In genomic region chr17:82661717-82662683, GRCh38 we compare ENCODE assay signal across 21 cellular contexts. TPM values are rescaled to one million over a fixed set of nuclear protein-coding genes. Genes with fewer than 3 reads are reported as not detected.
DNase-seq lines count a peak whose midpoint lies in the region; ATAC-seq and TF ChIP-seq lines count a peak whose summit lies in the region.
"Had no signal": no experiment of that assay in that cellular context is flagged by ENCODE, and none has a peak within 500 bp of the region (broad histone marks: within the 10 kb centered on the region; RNA-seq: fewer than 3 reads in every experiment).

No MANE protein-coding gene starts in this region.

- H4K91ac ChIP-seq in H9 (ENCODE audit: insufficient read length, low read depth, low read length) = no peak overlapping the region

- no peak overlapping the region for H3K4ac ChIP-seq in H9 (ENCODE audit: low read depth, low read length)

- WGBS in H9 (ENCODE audit: extremely low coverage, insufficient read length, low lambda C conversion rate) = no CpG with 5 or more reads among the region's 31 CpGs
- whole genome bisulfite sequencing in right lobe of liver (ENCODE audit: insufficient coverage, low coverage, low lambda C conversion rate, missing lambda C conversion rate) = 94% methylated on average over 6 of the region's 31 CpGs
- WGBS in spleen, 5 donors = 84 to 90% (median 87%) methylated on average over 18 to 31 of the region's 31 CpGs

- intact Hi-C loops in right lobe of liver (cut with DNase I) (loop anchor here in 1 of 2 donors (10.0 kb wide), 1 partner anchor 93 kb away; the partner anchor contains the start of gene TBCD), spleen (cut with DNase I; ENCODE audit: low total_unique reads) (no loop called here)

- no peak overlapping the region for H2BK15ac ChIP-seq in H9 (ENCODE audit: low read depth, low read length)

- no peak overlapping the region for H4K8ac ChIP-seq in H9 (replicated peaks; ENCODE audit: insufficient read length, low read depth, low read length)

- H4K20me1 ChIP-seq in H9 (ENCODE audit: control insufficient read depth, insufficient read depth, insufficient read length) = no peaks in the 10 kb centered on the region

- H2BK12ac ChIP-seq in H9 (ENCODE audit: insufficient read length, low read depth, low read length) = no peak overlapping the region

- no peak overlapping the region for H2BK120ac ChIP-seq in H9 (ENCODE audit: low read depth, low read length, poor library complexity, severe bottlenecking)

- H3T11ph ChIP-seq in H9 (ENCODE audit: low read length) = no peak overlapping the region

- no peak overlapping the region for H2AFZ ChIP-seq in H9 (ENCODE audit: low read length)
- H2AFZ ChIP-seq: GM23248 had no signal

- H3K23me2 ChIP-seq in H9 (ENCODE audit: insufficient read length, low read depth, low read length, poor library complexity, severe bottlenecking) = no peaks in the 10 kb centered on the region

- H3K27me3 Mint-ChIP-seq in H9 (ENCODE audit: low read depth) (peaks cover 1% of the 10 kb centered on the region; the same call in 1 of the 2 replicates), WTC11 (ENCODE audit: low read depth) (no peaks in the 10 kb centered on the region)
- no peaks in the 10 kb centered on the region for H3K27me3 Mint-ChIP-seq in activated T-cell treated with anti-CD3 and anti-CD28 coated beads, Interleukin-2, amount 50 U/mL, for 72 hours (ENCODE audit: low read depth)
- H3K27me3 Mint-ChIP-seq: CD4-positive, alpha-beta memory T cell had no signal

- peak overlapping the region in 2 of 3 experiments; percentile 57 to 72; a peak in 3 of 7 replicates for H3K27ac Mint-ChIP-seq in H9
- H3K27ac Mint-ChIP-seq in WTC11 = peak overlapping the region; percentile 41; the same call in 1 of the 2 replicates
- no peak overlapping the region for H3K27ac Mint-ChIP-seq in activated T-cell treated with anti-CD3 and anti-CD28 coated beads, Interleukin-2, amount 50 U/mL, for 72 hours
- H3K27ac Mint-ChIP-seq: CD4-positive, alpha-beta memory T cell had no signal

- no peak overlapping the region for H2BK5ac ChIP-seq in H9 (ENCODE audit: insufficient read length, low read length)

- no peak overlapping the region for H4K5ac ChIP-seq in H9 (ENCODE audit: insufficient read length, low read depth, low read length)

- H2BK20ac ChIP-seq in H9 (ENCODE audit: low read depth, low read length, poor library complexity, severe bottlenecking) = no peak overlapping the region

- H3K18ac ChIP-seq in H9 (ENCODE audit: insufficient read length, low read depth, low read length) = no peak overlapping the region

- H3K4me1 Mint-ChIP-seq in H9 (peaks cover 2 to 5% of the 10 kb centered on the region in 2 experiments; a peak in 3 of 4 replicates), WTC11 (no peaks in the 10 kb centered on the region)
- no peaks in the 10 kb centered on the region for H3K4me1 Mint-ChIP-seq in activated T-cell treated with anti-CD3 and anti-CD28 coated beads, Interleukin-2, amount 50 U/mL, for 72 hours (ENCODE audit: low read depth)
- H3K4me1 Mint-ChIP-seq: CD4-positive, alpha-beta memory T cell had no signal

- H3K4me3 ChIP-seq in right lobe of liver = no peak overlapping the region
- H3K4me3 ChIP-seq in spleen = no peak overlapping the region
- H3K4me3 ChIP-seq: GM12878, GM23248 had no signal

- H3K9ac ChIP-seq in H9 (ENCODE audit: extremely low read depth, insufficient read length, low read length) = no peak overlapping the region
- H3K9ac ChIP-seq: GM23248 had no signal

- H3K4me2 ChIP-seq in H9 (ENCODE audit: insufficient read depth, insufficient read length, low read length) = no peak overlapping the region

- no peaks in the 10 kb centered on the region for H3K27me3 ChIP-seq in H9 (ENCODE audit: insufficient read depth, low read length)
- H3K27me3 ChIP-seq in right lobe of liver = no peaks in the 10 kb centered on the region
- no peaks in the 10 kb centered on the region for H3K27me3 ChIP-seq in spleen (replicated peaks in 1 of 7)

- H3K56ac ChIP-seq in H9 (ENCODE audit: insufficient read length, low read depth, low read length) = no peak overlapping the region

- H3K79me1 ChIP-seq in H9 (ENCODE audit: insufficient read depth, low read depth, low read length, poor library complexity, severe bottlenecking) = no peaks in the 10 kb centered on the region

- H3K36me3 Mint-ChIP-seq in H9 (ENCODE audit: insufficient read depth in 1 of 3, low read depth in 3 of 3) (no peaks in the 10 kb centered on the region; a peak in 1 of 7 replicates), WTC11 (no peaks in the 10 kb centered on the region; the same call in 1 of the 2 replicates)
- no peaks in the 10 kb centered on the region for H3K36me3 Mint-ChIP-seq in activated T-cell treated with anti-CD3 and anti-CD28 coated beads, Interleukin-2, amount 50 U/mL, for 72 hours (ENCODE audit: insufficient read depth in 2 of 2)

- CTCF ChIA-PET in WTC11 (lab: Charles Lee) = interaction anchor here (0.6 to 1.2 kb wide), 5 partner anchors 18 to 237 kb away, joined by 3 read pairs; partner anchors contain the start of gene FN3KRP

- no peak for TF ChIP-seq POLR2A in right lobe of liver (IDR thresholded peaks at IDR 0.05)
- TF ChIP-seq POLR2A in spleen (IDR thresholded peaks at IDR 0.05) = no peak

- H3K79me2 ChIP-seq in H9 (ENCODE audit: insufficient read depth, low read length) = no peaks in the 10 kb centered on the region

- ATAC-seq in WTC11 = no peak
- peak in 1 of 4 donors; percentile 3 for ATAC-seq in right lobe of liver
- no peak for ATAC-seq in activated T-cell treated with anti-CD3 and anti-CD28 coated beads, Interleukin-2, amount 50 U/mL, for 72 hours (replicated peaks in 1 of 2)
- no peak for ATAC-seq in GM18873 (IDR thresholded peaks at IDR 0.05; ENCODE audit: low FRiP score, unreplicated experiment)
- no peak for ATAC-seq in GM18511 (IDR thresholded peaks at IDR 0.05; ENCODE audit: unreplicated experiment)
- ATAC-seq: GM12878 had no signal

- H3K9me3 ChIP-seq in H9 (ENCODE audit: control insufficient read depth, low read depth, low read length) (no peaks in the 10 kb centered on the region), right lobe of liver (no peaks in the 10 kb centered on the region), spleen (no peaks in the 10 kb centered on the region)
- H3K9me3 ChIP-seq: Caco-2 had no signal

- DNase-seq in H9 = no peak
- DNase-seq in WTC11 (ENCODE audit: low spot score) = no peak
- DNase-seq in right lobe of liver = peak in 2 of 3 donors; percentile 15 to 53
- peak; percentile 48 for DNase-seq in spleen
- no peak for DNase-seq in activated T-cell treated with anti-CD3 and anti-CD28 coated beads, Interleukin-2, amount 50 U/mL, for 72 hours
- DNase-seq: Caco-2; CD4-positive, alpha-beta memory T cell; DMS 273 treated with DMSO at 0.1 percent for 48 hours; DMS79 treated with DMSO at 0.1 percent for 48 hours; GM23248; HCEC 1CT; KG1; NCI-H1105; NCI-H2029 treated with DMSO at 0.1 percent for 48 hours; NCI-H226; NCI-H510A treated with DMSO at 0.1 percent for 48 hours; OCI-M1; SHP77 had no signal

- no peak for TF ChIP-seq CTCF in H9 (conservative IDR thresholded peaks at IDR 0.05)
- TF ChIP-seq CTCF in WTC11 (IDR thresholded peaks at IDR 0.05) = no peak
- no peak for TF ChIP-seq CTCF in right lobe of liver (IDR thresholded peaks at IDR 0.05)
- no peak for TF ChIP-seq CTCF in spleen (IDR thresholded peaks at IDR 0.05 in 8 of 11, conservative IDR thresholded peaks at IDR 0.05 in 3 of 11)

- H3K36me3 ChIP-seq in right lobe of liver (no peaks in the 10 kb centered on the region), spleen (peaks cover 0 to 26% (median 0%) of the 10 kb centered on the region in 6 donors)

- H3K9me3 Mint-ChIP-seq in H9 (peaks cover 0 to 8% of the 10 kb centered on the region in 2 experiments; a peak in 1 of 5 replicates), WTC11 (peaks cover 10% of the 10 kb centered on the region)
- H3K9me3 Mint-ChIP-seq in activated T-cell treated with anti-CD3 and anti-CD28 coated beads, Interleukin-2, amount 50 U/mL, for 72 hours = no peaks in the 10 kb centered on the region
- H3K9me3 Mint-ChIP-seq: CD4-positive, alpha-beta memory T cell had no signal

- no peak overlapping the region for H2AK5ac ChIP-seq in H9 (ENCODE audit: insufficient read length, low read length)

- no peaks in the 10 kb centered on the region for H3K4me1 ChIP-seq in H9 (ENCODE audit: insufficient read depth, low read length)
- H3K4me1 ChIP-seq in right lobe of liver = no peaks in the 10 kb centered on the region
- H3K4me1 ChIP-seq in spleen = no peaks in the 10 kb centered on the region
- H3K4me1 ChIP-seq: Caco-2 had no signal

- H3K4me3 Mint-ChIP-seq in H9 (no peak overlapping the region; a peak in 1 of 5 replicates), WTC11 (no peak overlapping the region)
- no peak overlapping the region for H3K4me3 Mint-ChIP-seq in activated T-cell treated with anti-CD3 and anti-CD28 coated beads, Interleukin-2, amount 50 U/mL, for 72 hours
- H3K4me3 Mint-ChIP-seq: CD4-positive, alpha-beta memory T cell had no signal

- H3K14ac ChIP-seq in H9 (ENCODE audit: insufficient read depth, low read length) = no peak overlapping the region

- POLR2A ChIA-PET in WTC11 (lab: Charles Lee) = interaction anchor here (0.7 kb wide), 1 partner anchor 8 kb away, joined by 5 read pairs; no protein-coding TSS in a partner anchor

- H3K27ac ChIP-seq in H9 (ENCODE audit: insufficient read length, low read depth, low read length) = no peak overlapping the region
- no peak overlapping the region for H3K27ac ChIP-seq in right lobe of liver
- no peak overlapping the region for H3K27ac ChIP-seq in spleen
- H3K27ac ChIP-seq: GM23248 had no signal

- H3K23ac ChIP-seq in H9 (ENCODE audit: insufficient read length, low read depth, low read length) = no peak overlapping the region

TF ChIP-seq in WTC11, 78 proteins besides CTCF, POLR2A, EP300 and RAD21 (continues in another document):
- TF ChIP-seq CREM (CRISPR knock-in tag; IDR thresholded peaks at IDR 0.05) = no peak

RNA-seq across cellular contexts. Expression of gene WDR45B, which starts 13.8 kb away (rescaled TPM):
- total RNA-seq in H9 (2021) (105 and 110 TPM in 2 replicates), WTC11 (2021) (87.1 to 96.5 TPM (median 89.1 TPM) in 3 replicates), right lobe of liver (10 to 100 TPM; 27.7 to 40.7 (median 31.6) TPM), spleen (10 to 100 TPM; 62.6 to 80.2 (median 67.0) TPM)
- polyA plus RNA-seq in spleen = 10 to 100 TPM; 30.9 to 52.7 (median 34.9) TPM
- total RNA-seq in activated T-cell treated with anti-CD3 and anti-CD28 coated beads, Interleukin-2, amount 50 U/mL, for 72 hours = 10 to 100 TPM; 51.1 to 52.3 TPM

RNA-seq across cellular contexts. Expression of gene RAB40B, which starts 36.5 kb away (rescaled TPM):
- total RNA-seq in H9 (2021) (3.5 and 5.1 TPM in 2 replicates), WTC11 (2021) (2.7 to 4.4 TPM (median 3.1 TPM) in 3 replicates), right lobe of liver (10 to 100 TPM in 3 of 6 experiments, 1 to 10 TPM in 3; 3.7 to 12.5 (median 9.3) TPM), spleen (10 to 100 TPM in 2 of 7 donors, 1 to 10 TPM in 5; 4.1 to 13.6 (median 5.5) TPM)
- polyA plus RNA-seq in spleen = 1 to 10 TPM; 5.3 to 8.6 (median 8.5) TPM
- 1 to 10 TPM; 2.5 to 3.1 TPM for total RNA-seq in activated T-cell treated with anti-CD3 and anti-CD28 coated beads, Interleukin-2, amount 50 U/mL, for 72 hours

RNA-seq across cellular contexts. Expression of gene FN3KRP, which starts 54.5 kb away (rescaled TPM):
- total RNA-seq in H9 (2021) (31.9 and 32.9 TPM in 2 replicates), WTC11 (2021) (19.7 to 24.4 TPM (median 23.2 TPM) in 3 replicates), right lobe of liver (10 to 100 TPM in 4 of 6 experiments, 1 to 10 TPM in 2; 7.6 to 24.8 (median 14.3) TPM), spleen (10 to 100 TPM; 16.3 to 35.1 (median 21.2) TPM)
- 10 to 100 TPM; 25.4 to 33.3 (median 27.4) TPM for polyA plus RNA-seq in spleen
- 10 to 100 TPM; 39.6 to 47.8 TPM for total RNA-seq in activated T-cell treated with anti-CD3 and anti-CD28 coated beads, Interleukin-2, amount 50 U/mL, for 72 hours

Comparison
In these comparisons a context has a peak if more than half of its experiments do, and no peak if none do; other contexts are left out.
1. DNase-seq: peak in right lobe of liver (2 of 3) and spleen (single experiment); none in H9 (single experiment), WTC11 (single experiment) and activated T-cell treated with anti-CD3 and anti-CD28 coated beads, Interleukin-2, amount 50 U/mL, for 72 hours (0 of 2).